In genomic region chr6:2911171-2911570, GRCh38 we compare ENCODE assay signal across 11 cellular contexts. TPM values are rescaled to one million over a fixed set of nuclear protein-coding genes. Genes with fewer than 3 reads are reported as not detected.
DNase-seq lines count a peak whose midpoint lies in the region; ATAC-seq and TF ChIP-seq lines count a peak whose summit lies in the region.
"Had no signal": no experiment of that assay in that cellular context is flagged by ENCODE, and none has a peak within 500 bp of the region (broad histone marks: within the 10 kb centered on the region; RNA-seq: fewer than 3 reads in every experiment).

No MANE protein-coding gene starts in this region.

- ATAC-seq in GM19438 (IDR thresholded peaks at IDR 0.05; ENCODE audit: low read depth, unreplicated experiment) (peak; percentile 65), HG02938 (IDR thresholded peaks at IDR 0.05; ENCODE audit: unreplicated experiment) (peak; percentile 55), GM19328 (IDR thresholded peaks at IDR 0.05; ENCODE audit: unreplicated experiment) (no peak)
- no peak for ATAC-seq in stimulated activated naive CD8-positive, alpha-beta T cell treated with anti-CD3 and anti-CD28 coated beads, Interleukin-15, amount 100 ng/mL, for 72 hours

- no peaks in the 10 kb centered on the region for H3K9me3 ChIP-seq in OCI-LY3 (ENCODE audit: insufficient read depth, low read length)
- H3K9me3 ChIP-seq: heart left ventricle had no signal

- no peaks in the 10 kb centered on the region for H3K36me3 ChIP-seq in OCI-LY3 (replicated peaks; ENCODE audit: low read depth, low read length)
- H3K36me3 ChIP-seq: heart left ventricle had no signal

- peak overlapping the region in 1 of 2 donors; percentile 29 for H3K4me3 Mint-ChIP-seq in stimulated activated naive CD8-positive, alpha-beta T cell treated with anti-CD3 and anti-CD28 coated beads, Interleukin-15, amount 100 ng/mL, for 72 hours
- H3K4me3 Mint-ChIP-seq: stimulated activated naive CD8-positive, alpha-beta T cell treated with anti-CD3 and anti-CD28 coated beads, Interleukin-15, Interleukin-2, amounts not matched to agents 100 ng/mL and 50 ng/mL, for 24 hours had no signal

- no peak for TF ChIP-seq CTCF in OCI-LY3 (IDR thresholded peaks at IDR 0.05; ENCODE audit: low read depth, low read length)

- peak overlapping the region; percentile 56 for H3K4me2 ChIP-seq in OCI-LY3 (ENCODE audit: low read length)

- H3K27me3 ChIP-seq in OCI-LY3 (ENCODE audit: low read depth, low read length), result no peaks in the 10 kb centered on the region
- H3K27me3 ChIP-seq: heart left ventricle had no signal

- no peaks in the 10 kb centered on the region for H3K27me3 Mint-ChIP-seq in stimulated activated naive CD8-positive, alpha-beta T cell treated with anti-CD3 and anti-CD28 coated beads, Interleukin-15, amount 100 ng/mL, for 72 hours
- H3K27me3 Mint-ChIP-seq: stimulated activated naive CD8-positive, alpha-beta T cell treated with anti-CD3 and anti-CD28 coated beads, Interleukin-15, Interleukin-2, amounts not matched to agents 100 ng/mL and 50 ng/mL, for 24 hours had no signal

- peaks cover 0 to 8% of the 10 kb centered on the region in 2 donors for H3K9me3 Mint-ChIP-seq in stimulated activated naive CD8-positive, alpha-beta T cell treated with anti-CD3 and anti-CD28 coated beads, Interleukin-15, amount 100 ng/mL, for 72 hours

- no peak overlapping the region for H2AFZ ChIP-seq in OCI-LY3 (ENCODE audit: low read depth, low read length)
- H2AFZ ChIP-seq: parathyroid adenoma had no signal

- peaks cover 47% of the 10 kb centered on the region for H3K4me1 Mint-ChIP-seq in stimulated activated naive CD8-positive, alpha-beta T cell treated with anti-CD3 and anti-CD28 coated beads, Interleukin-15, amount 100 ng/mL, for 72 hours

- H3K4me1 ChIP-seq in OCI-LY3 (ENCODE audit: low read length), result peaks cover 25% of the 10 kb centered on the region

- H3K9ac ChIP-seq in OCI-LY3 (ENCODE audit: low read length), result peak overlapping the region; percentile 19; the same call in 1 of the 2 replicates
- H3K9ac ChIP-seq: parathyroid adenoma had no signal

- DNase-seq in myocyte (ENCODE audit: low read depth), result peak; percentile 65
- no peak for DNase-seq in stimulated activated naive CD8-positive, alpha-beta T cell treated with anti-CD3 and anti-CD28 coated beads, Interleukin-15, amount 100 ng/mL, for 72 hours
- no peak for DNase-seq in SIG-M5 (lab: John Stamatoyannopoulos, UW)
- DNase-seq: aorta, heart left ventricle had no signal

- peak overlapping the region; percentile 55 for H3K27ac ChIP-seq in OCI-LY3 (ENCODE audit: low read length)
- H3K27ac ChIP-seq: heart left ventricle, parathyroid adenoma had no signal

- peak overlapping the region; percentile 16 for H3K4me3 ChIP-seq in OCI-LY3 (ENCODE audit: low read length)
- H3K4me3 ChIP-seq: heart left ventricle had no signal

- no peaks in the 10 kb centered on the region for H4K20me1 ChIP-seq in OCI-LY3 (ENCODE audit: insufficient read depth, low read length)

- no peaks in the 10 kb centered on the region for H3K79me2 ChIP-seq in OCI-LY3 (ENCODE audit: low read length)
- H3K79me2 ChIP-seq: parathyroid adenoma had no signal

- H3K27ac Mint-ChIP-seq in stimulated activated naive CD8-positive, alpha-beta T cell treated with anti-CD3 and anti-CD28 coated beads, Interleukin-15, amount 100 ng/mL, for 72 hours, result no peak overlapping the region

RNA-seq across cellular contexts. Expression of gene SERPINB9, which starts 8.1 kb away (rescaled TPM):
- 3.8 and 4.3 TPM in 2 replicates for total RNA-seq in myocyte
- 1.6 TPM for polyA plus RNA-seq in myocyte (2012)

Comparison
In these comparisons a context has a peak if more than half of its experiments do, and no peak if none do; other contexts are left out.
1. ATAC-seq: peak in GM19438 (single experiment) and HG02938 (single experiment); none in GM19328 (single experiment) and stimulated activated naive CD8-positive, alpha-beta T cell treated with anti-CD3 and anti-CD28 coated beads, Interleukin-15, amount 100 ng/mL, for 72 hours (single experiment).